ENCODE assay signal across 17 cellular contexts in the genomic region with DNA sequence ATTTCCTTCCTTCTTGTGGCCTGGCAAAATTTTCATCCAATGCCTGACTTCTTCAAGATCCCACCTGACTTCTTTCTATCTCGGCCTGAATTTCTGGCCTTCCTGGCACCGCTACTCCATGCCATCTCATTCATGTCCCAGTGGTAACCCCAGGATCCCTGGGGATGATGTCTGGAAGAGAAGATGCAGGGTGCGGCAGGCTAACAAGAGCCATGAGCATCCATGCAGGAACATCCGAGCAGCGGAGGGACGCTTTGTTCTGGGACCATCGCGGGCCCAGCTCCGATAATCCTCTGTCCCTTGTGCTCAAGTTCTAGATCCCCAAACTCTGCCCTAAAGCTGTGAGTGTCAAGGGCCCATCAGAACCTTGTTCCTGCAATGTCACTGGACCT. TPM values are rescaled to one million over a fixed set of nuclear protein-coding genes. Genes with fewer than 3 reads are reported as not detected.
"Had no signal": no experiment of that assay in that cellular context is flagged by ENCODE, and none has a peak within 500 bp of the region (broad histone marks: within the 10 kb centered on the region; RNA-seq: fewer than 3 reads in every experiment).

No MANE protein-coding gene starts in this region.

- H3K36me3 Mint-ChIP-seq: activated naive CD8-positive, alpha-beta T cell treated with anti-CD3 and anti-CD28 coated beads, Interleukin-2, amount 10 ng/mL, durations not matched to agents 7 days and 5 days; brain; natural killer cell had no signal

- H3K27ac ChIP-seq: foreskin keratinocyte, psoas muscle, right lobe of liver, stomach had no signal

- DNase-seq: activated B cell treated with CpG ODN at 0.5 μM for 24 hours; activated CD4-positive, alpha-beta T cell treated with anti-CD3 and anti-CD28 coated beads, Interleukin-2, amount 10 ng/mL, durations not matched to agents 7 days and 5 days; activated naive CD8-positive, alpha-beta T cell treated with anti-CD3 and anti-CD28 coated beads, Interleukin-2, amount 10 ng/mL, durations not matched to agents 7 days and 5 days; effector memory CD8-positive, alpha-beta T cell; foreskin keratinocyte; mesenchymal stem cell; natural killer cell; right lobe of liver; stimulated activated CD4-positive, alpha-beta T cell treated with anti-CD3 and anti-CD28 coated beads, Interleukin-1b, Interleukin-23, amount 100 ng/mL, for 48 hours; stomach; SW 1271 had no signal

- H3K36me3 ChIP-seq: right lobe of liver, stomach had no signal

- H3K27ac Mint-ChIP-seq: activated B cell treated with CpG ODN at 0.5 μM for 24 hours; activated CD4-positive, alpha-beta T cell treated with anti-CD3 and anti-CD28 coated beads, Interleukin-2, amount 10 ng/mL, durations not matched to agents 7 days and 5 days; activated naive CD8-positive, alpha-beta T cell treated with anti-CD3 and anti-CD28 coated beads, Interleukin-2, amount 10 ng/mL, durations not matched to agents 7 days and 5 days; dendritic cell treated with granulocyte-macrophage colony-stimulating factor and Interleukin-4, amounts not matched to agents 40 ng/mL and 50 ng/mL, for 4 days; effector memory CD8-positive, alpha-beta T cell; natural killer cell had no signal

- H3K4me3 Mint-ChIP-seq: activated B cell treated with CpG ODN at 0.5 μM for 24 hours; activated CD4-positive, alpha-beta T cell treated with anti-CD3 and anti-CD28 coated beads, Interleukin-2, amount 10 ng/mL, durations not matched to agents 7 days and 5 days; activated naive CD8-positive, alpha-beta T cell treated with anti-CD3 and anti-CD28 coated beads, Interleukin-2, amount 10 ng/mL, durations not matched to agents 7 days and 5 days; brain; dendritic cell treated with granulocyte-macrophage colony-stimulating factor and Interleukin-4, amounts not matched to agents 40 ng/mL and 50 ng/mL, for 4 days; effector memory CD8-positive, alpha-beta T cell; natural killer cell had no signal

- H3K9me3 ChIP-seq: psoas muscle, right lobe of liver, stomach had no signal

- ATAC-seq: effector memory CD8-positive, alpha-beta T cell; foreskin keratinocyte; natural killer cell; right lobe of liver had no signal

- H3K9me3 Mint-ChIP-seq: activated B cell treated with CpG ODN at 0.5 μM for 24 hours; activated CD4-positive, alpha-beta T cell treated with anti-CD3 and anti-CD28 coated beads, Interleukin-2, amount 10 ng/mL, durations not matched to agents 7 days and 5 days; activated naive CD8-positive, alpha-beta T cell treated with anti-CD3 and anti-CD28 coated beads, Interleukin-2, amount 10 ng/mL, durations not matched to agents 7 days and 5 days; dendritic cell treated with granulocyte-macrophage colony-stimulating factor and Interleukin-4, amounts not matched to agents 40 ng/mL and 50 ng/mL, for 4 days; effector memory CD8-positive, alpha-beta T cell; natural killer cell had no signal

- H3K4me3 ChIP-seq: psoas muscle, right lobe of liver, stomach had no signal

- H3K27me3 Mint-ChIP-seq: activated CD4-positive, alpha-beta T cell treated with anti-CD3 and anti-CD28 coated beads, Interleukin-2, amount 10 ng/mL, durations not matched to agents 7 days and 5 days had no signal

- H3K4me1 ChIP-seq: foreskin keratinocyte, psoas muscle, right lobe of liver, stomach had no signal

- H3K27me3 ChIP-seq: foreskin keratinocyte, right lobe of liver had no signal

- H3K4me1 Mint-ChIP-seq: activated B cell treated with CpG ODN at 0.5 μM for 24 hours; activated CD4-positive, alpha-beta T cell treated with anti-CD3 and anti-CD28 coated beads, Interleukin-2, amount 10 ng/mL, durations not matched to agents 7 days and 5 days; activated naive CD8-positive, alpha-beta T cell treated with anti-CD3 and anti-CD28 coated beads, Interleukin-2, amount 10 ng/mL, durations not matched to agents 7 days and 5 days; natural killer cell had no signal

RNA-seq across cellular contexts. Expression of gene MYL3, which starts 10.9 kb away (rescaled TPM):
- total RNA-seq: activated B cell treated with CpG ODN at 0.5 μM for 24 hours; activated CD4-positive, alpha-beta T cell treated with anti-CD3 and anti-CD28 coated beads, Interleukin-2, amount 10 ng/mL, durations not matched to agents 7 days and 5 days; activated naive CD8-positive, alpha-beta T cell treated with anti-CD3 and anti-CD28 coated beads, Interleukin-2, amount 10 ng/mL, durations not matched to agents 7 days and 5 days; foreskin keratinocyte; natural killer cell; osteoblast; SK-MEL-5; T-helper 2 cell treated with Interferon-gamma antibody and Interleukin-4, amounts not matched to agents 100 ng/mL and 5 ng/mL, for 36 hours had no signal

RNA-seq across cellular contexts. Expression of gene PTH1R, which starts 25.2 kb away (rescaled TPM):
- total RNA-seq: activated B cell treated with CpG ODN at 0.5 μM for 24 hours; activated CD4-positive, alpha-beta T cell treated with anti-CD3 and anti-CD28 coated beads, Interleukin-2, amount 10 ng/mL, durations not matched to agents 7 days and 5 days; activated naive CD8-positive, alpha-beta T cell treated with anti-CD3 and anti-CD28 coated beads, Interleukin-2, amount 10 ng/mL, durations not matched to agents 7 days and 5 days; foreskin keratinocyte; natural killer cell; SK-MEL-5; T-helper 2 cell treated with Interferon-gamma antibody and Interleukin-4, amounts not matched to agents 100 ng/mL and 5 ng/mL, for 36 hours had no signal
